ENCODE assay signal across 2 cellular contexts in genomic region chr4:112704322-112704721, GRCh38.
TF ChIP-seq lines count a peak whose summit lies in the region.

No MANE protein-coding gene starts in this region.

TF ChIP-seq in HCT116, 20 proteins besides CTCF, POLR2A, EP300 and RAD21:
- TF ChIP-seq JUND (IDR thresholded peaks at IDR 0.05) (no peak), SRF (IDR thresholded peaks at IDR 0.05; ENCODE audit: low read depth) (no peak), FOSL1 (IDR thresholded peaks at IDR 0.05; ENCODE audit: low read depth) (no peak), ZFX (IDR thresholded peaks at IDR 0.05) (no peak), ZBTB33 (IDR thresholded peaks at IDR 0.05; ENCODE audit: extremely low read depth, insufficient replicate concordance, low read length) (no peak), POLR2AphosphoS5 (IDR thresholded peaks at IDR 0.05; ENCODE audit: low read depth, low read length) (no peak), SIN3A (IDR thresholded peaks at IDR 0.05; ENCODE audit: low read depth) (no peak), YY1 (IDR thresholded peaks at IDR 0.05; ENCODE audit: extremely low read depth, insufficient replicate concordance, low read depth, low read length) (no peak), TCF7L2 (IDR thresholded peaks at IDR 0.05; ENCODE audit: borderline replicate concordance, extremely low read depth, insufficient read depth, insufficient read length) (no peak), CBX3 (IDR thresholded peaks at IDR 0.05; ENCODE audit: low read depth) (no peak), ELF1 (IDR thresholded peaks at IDR 0.05; ENCODE audit: borderline replicate concordance, low read depth) (no peak), SP1 (IDR thresholded peaks at IDR 0.05; ENCODE audit: low read depth) (no peak), EZH2 (IDR thresholded peaks at IDR 0.05) (no peak), ATF3 (IDR thresholded peaks at IDR 0.05) (no peak), REST (IDR thresholded peaks at IDR 0.05; ENCODE audit: low read depth) (no peak), CEBPB (IDR thresholded peaks at IDR 0.05; ENCODE audit: low read depth) (no peak)

TF ChIP-seq in K562, 482 proteins besides CTCF, POLR2A, EP300 and RAD21:
- TF ChIP-seq NFIC (IDR thresholded peaks at IDR 0.05) (peak; percentile 38), KLF10 (CRISPR knock-in tag; IDR thresholded peaks at IDR 0.05) (no peak), ZNF512 (tag; IDR thresholded peaks at IDR 0.05) (peak; percentile 90; the same call in 1 of the 2 replicates)
